In the genomic region with DNA sequence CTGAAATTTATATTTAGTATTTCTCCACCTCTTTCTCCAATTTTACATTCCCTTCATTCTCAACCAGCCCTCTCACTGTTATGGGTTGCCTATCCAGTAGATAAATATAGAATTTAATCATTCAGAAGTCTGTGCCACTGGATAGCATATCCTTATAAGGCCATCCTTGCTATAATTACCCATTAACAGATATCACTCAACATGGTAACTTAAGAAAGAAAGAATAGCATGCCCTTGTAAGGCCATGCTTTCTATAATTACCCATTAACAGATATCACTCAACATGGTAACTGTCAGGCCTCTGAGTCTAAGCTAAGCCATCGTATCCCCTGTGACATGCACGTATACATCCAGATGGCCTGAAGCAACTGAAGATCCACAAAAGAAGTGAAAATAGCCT, we compare ENCODE assay signal across 26 cellular contexts.
"Had no signal": no experiment of that assay in that cellular context is flagged by ENCODE, and none has a peak within 500 bp of the region (broad histone marks: within the 10 kb centered on the region; RNA-seq: fewer than 3 reads in every experiment).

No MANE protein-coding gene starts in this region.

- H3K9me3 ChIP-seq: adrenal gland, ascending aorta, neutrophil, prostate gland, tibial nerve had no signal

- DNase-seq: activated CD4-positive, alpha-beta memory T cell treated with anti-CD3 and anti-CD28 coated beads for 36 hours; activated CD4-positive, alpha-beta T cell treated with anti-CD3 and anti-CD28 coated beads, Interleukin-2, amount 10 ng/mL, durations not matched to agents 24 days and 14 days; activated CD4-positive, CD25-positive, alpha-beta regulatory T cell treated with anti-CD3 and anti-CD28 coated beads, Interleukin-2, amount 50 U/mL, for 72 hours; activated CD8-positive, alpha-beta memory T cell treated with anti-CD3 and anti-CD28 coated beads, Interleukin-2, amount 50 U/mL, for 4 hours; activated effector memory CD4-positive, alpha-beta T cell treated with anti-CD3 and anti-CD28 coated beads, Interleukin-2, amount 50 U/mL, for 16 hours; activated naive CD4-positive, alpha-beta T cell treated with anti-CD3 and anti-CD28 coated beads for 36 hours; activated naive CD8-positive, alpha-beta T cell treated with anti-CD3 and anti-CD28 coated beads for 36 hours; activated T-cell treated with anti-CD3 and anti-CD28 coated beads, Interleukin-2, amount 50 U/mL, for 1 hour; adrenal gland; dorsolateral prefrontal cortex; effector memory CD8-positive, alpha-beta T cell; foreskin fibroblast; head of caudate nucleus; hippocampal formation; naive B cell; nephron progenitor cell; stimulated activated CD4-positive, alpha-beta T cell treated with anti-CD3 and anti-CD28 coated beads, Interleukin-15, amount 100 ng/mL, for 24 hours; stimulated activated CD4-positive, alpha-beta T cell treated with anti-CD3 and anti-CD28 coated beads, Interleukin-2, amount 100 ng/mL, for 24 hours; stimulated activated naive CD4-positive, alpha-beta T cell; T-helper 17 cell had no signal

- ATAC-seq: effector memory CD8-positive, alpha-beta T cell; T-helper 17 cell had no signal

- H3K27ac ChIP-seq: adrenal gland, ascending aorta, coronary artery, dorsolateral prefrontal cortex, neutrophil, prostate gland, tibial nerve had no signal

- H3K4me3 ChIP-seq: adrenal gland, ascending aorta, coronary artery, dorsolateral prefrontal cortex, prostate gland, tibial nerve had no signal

- H3K4me1 ChIP-seq: adrenal gland, ascending aorta, prostate gland, tibial nerve had no signal

- H3K36me3 ChIP-seq: adrenal gland, ascending aorta, neutrophil, prostate gland, tibial nerve had no signal

- H3K27me3 ChIP-seq: adrenal gland, ascending aorta, dorsolateral prefrontal cortex, neutrophil, tibial nerve had no signal

- FAIRE-seq: keratinocyte had no signal
